8 cellular contexts compared by ENCODE assay signal in genomic region chr6:31660224-31660997, GRCh38. TPM values are rescaled to one million over a fixed set of nuclear protein-coding genes. Genes with fewer than 3 reads are reported as not detected.
DNase-seq lines count a peak whose midpoint lies in the region; ATAC-seq and TF ChIP-seq lines count a peak whose summit lies in the region.

Gene C6orf47, minus strand, starts transcription at chr6:31660778. Its CDS starts 831 bp downstream, at chr6:31659947.

- DNase-seq in GM03348 (ENCODE audit: low spot score) (peak; percentile 93), NCI-H2227 treated with DMSO at 0.1 percent for 48 hours (lab: John Stamatoyannopoulos, UW) (peak; percentile 77), caudate nucleus (lab: John Stamatoyannopoulos, UW) (peak in 59 of 61 donors; percentile 18 to 87 (median 61)), iris pigment epithelial cell (ENCODE audit: low read depth) (peak; percentile 85), spleen (peak; percentile 96)
- peak; percentile 43 to 59 (median 51) for DNase-seq in activated CD4-positive, CD25-positive, alpha-beta regulatory T cell (lab: John Stamatoyannopoulos, UW)

- TF ChIP-seq CTCF in spleen (IDR thresholded peaks at IDR 0.05 in 8 of 11, conservative IDR thresholded peaks at IDR 0.05 in 3 of 11), result no peak

- H3K4me3 ChIP-seq in spleen, result peak within 1 kb of the TSS; percentile 61 to 96 (median 77)

- H3K27ac ChIP-seq in caudate nucleus (ENCODE audit: low read depth, low read length) (peak within 1 kb of the TSS; percentile 92), spleen (peak within 1 kb of the TSS; percentile 82 to 97 (median 94))

- intact Hi-C loops in spleen (cut with DNase I; ENCODE audit: low total_unique reads), result no loop called here

- H3K36me3 ChIP-seq in spleen, result peaks cover 0 to 66% (median 28%) of the 10 kb centered on the region in 6 donors

- H3K4me1 ChIP-seq in spleen, result peaks cover 47 to 89% (median 79%) of the 10 kb centered on the region in 6 donors

- ATAC-seq in HG02870 (IDR thresholded peaks at IDR 0.05; ENCODE audit: unreplicated experiment) (peak; percentile 41), HG03469 (IDR thresholded peaks at IDR 0.05; ENCODE audit: unreplicated experiment) (no peak)

- WGBS in spleen, 5 donors, result 0 to 1% (median 0%) methylated on average over 34 to 51 of the region's 51 CpGs

- H3K27me3 ChIP-seq in spleen (replicated peaks in 1 of 7), result no peaks in the 10 kb centered on the region

- H3K9me3 ChIP-seq in spleen, result no peaks in the 10 kb centered on the region

- peak; percentile 48 to 87 (median 70) for TF ChIP-seq POLR2A in spleen (IDR thresholded peaks at IDR 0.05)

RNA-seq across cellular contexts. Expression of gene C6orf47, which starts in this region (rescaled TPM):
- 10 to 100 TPM; 24.1 to 37.4 (median 28.6) TPM for total RNA-seq in spleen
- polyA plus RNA-seq in spleen, result 10 to 100 TPM; 12.2 to 22.6 (median 13.4) TPM
